In the genomic region with DNA sequence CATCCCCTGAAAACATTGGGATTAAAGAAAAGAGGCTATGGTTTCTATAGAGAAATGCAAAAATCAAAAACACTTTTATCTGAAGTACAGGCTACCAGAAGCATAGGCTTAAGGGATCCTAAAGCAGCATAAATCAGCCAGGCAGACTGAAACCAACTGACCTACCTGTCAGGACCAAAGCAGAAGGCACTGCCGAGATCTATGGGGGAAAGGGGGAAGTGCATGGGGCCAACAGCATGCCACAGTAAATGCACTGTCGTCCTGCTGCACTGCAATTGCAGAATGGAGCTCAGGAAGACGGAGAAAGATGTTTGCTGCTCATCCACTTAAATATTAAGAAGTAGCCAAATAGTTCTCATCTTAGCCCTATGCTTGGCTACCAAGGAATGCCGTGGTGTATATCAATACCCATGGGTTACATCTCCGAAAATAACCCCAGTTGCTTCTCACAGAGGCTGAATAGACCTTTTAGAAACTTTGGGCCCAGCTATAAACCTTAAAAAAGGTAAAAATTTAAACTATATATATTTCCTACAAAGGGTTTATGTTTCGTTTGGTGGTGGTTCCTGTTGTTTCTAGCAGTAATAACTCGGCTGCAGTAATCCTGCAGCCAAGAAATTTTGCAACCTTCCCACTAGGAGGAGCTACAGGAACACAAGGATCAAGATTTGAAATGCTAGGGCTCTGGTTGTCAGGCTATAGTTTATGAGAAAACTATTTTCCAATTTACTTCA, we compare ENCODE assay signal across 8 cellular contexts.
DNase-seq lines count a peak whose midpoint lies in the region; ATAC-seq and TF ChIP-seq lines count a peak whose summit lies in the region.

No MANE protein-coding gene starts in this region.

- H2AFZ ChIP-seq in Loucy (ENCODE audit: low read length): no peak overlapping the region

- peak; percentile 44 for TF ChIP-seq CTCF in Loucy (conservative IDR thresholded peaks at IDR 0.05; ENCODE audit: low read length)
- peak; percentile 74 for TF ChIP-seq CTCF in VCaP (conservative IDR thresholded peaks at IDR 0.05)

- no peak overlapping the region for H3K9ac ChIP-seq in Loucy (ENCODE audit: low read depth, low read length, poor library complexity, severe bottlenecking)

- no peaks in the 10 kb centered on the region for H4K20me1 ChIP-seq in Loucy (ENCODE audit: insufficient read depth, low read length, poor library complexity, severe bottlenecking)

- H3K79me2 ChIP-seq in Loucy (ENCODE audit: insufficient read depth, low read length): no peaks in the 10 kb centered on the region

- no peaks in the 10 kb centered on the region for H3K9me2 ChIP-seq in Loucy (replicated peaks; ENCODE audit: low read depth, low read length)

- DNase-seq in ACHN (peak; percentile 31), right cardiac atrium (no peak), superior temporal gyrus (ENCODE audit: extremely low spot score) (peak; percentile 67), T-helper 1 cell (no peak)

- in situ Hi-C loops in ACHN (cut with HindIII; ENCODE audit: low pct_ligation_motif_present, low pct_unique_long_range_greater_than_20kb, low sequenced_read_pairs): no loop called here

- H3K27ac ChIP-seq in VCaP (no peak overlapping the region), right cardiac atrium (ENCODE audit: low read length) (no peak overlapping the region)

- H3K9me3 ChIP-seq in Loucy (ENCODE audit: insufficient read depth, low read depth, low read length): no peaks in the 10 kb centered on the region
- no peaks in the 10 kb centered on the region for H3K9me3 ChIP-seq in right cardiac atrium (ENCODE audit: control insufficient read depth, low read length)

- ATAC-seq in GM18511 (IDR thresholded peaks at IDR 0.05; ENCODE audit: unreplicated experiment) (peak; percentile 80), right cardiac atrium (peak; percentile 47 to 64), GM21526 (IDR thresholded peaks at IDR 0.05; ENCODE audit: low FRiP score, unreplicated experiment) (no peak)

- H3K4me1 ChIP-seq in Loucy (ENCODE audit: insufficient read depth, low read length, poor library complexity, severe bottlenecking) (no peaks in the 10 kb centered on the region), right cardiac atrium (ENCODE audit: control insufficient read depth, insufficient read depth, low read length) (no peaks in the 10 kb centered on the region)

- H3K4me3 ChIP-seq in Loucy (ENCODE audit: low read length, poor library complexity, severe bottlenecking): no peak overlapping the region
- H3K4me3 ChIP-seq in right cardiac atrium (ENCODE audit: low read length): peak overlapping the region; percentile 27

- peak overlapping the region; percentile 22 for H3K4me2 ChIP-seq in Loucy (ENCODE audit: low read depth, low read length, poor library complexity, severe bottlenecking)

- H3K36me3 ChIP-seq in Loucy (ENCODE audit: insufficient read depth, low read length): no peaks in the 10 kb centered on the region

- WGBS in right cardiac atrium: 25% methylated on average over 7 of the region's 7 CpGs

- H3K27me3 ChIP-seq in Loucy (ENCODE audit: insufficient read depth, low read length, poor library complexity, severe bottlenecking): no peaks in the 10 kb centered on the region
- no peaks in the 10 kb centered on the region for H3K27me3 ChIP-seq in right cardiac atrium (ENCODE audit: control insufficient read depth, insufficient read depth)

- intact Hi-C loops in right cardiac atrium (cut with DNase I): no loop called here

- H3F3A ChIP-seq in Loucy (ENCODE audit: low read depth): no peaks in the 10 kb centered on the region

Comparison
In these comparisons a context has a peak if more than half of its experiments do, and no peak if none do; other contexts are left out.
1. DNase-seq: peak in ACHN (single experiment) and superior temporal gyrus (single experiment); none in right cardiac atrium (0 of 3) and T-helper 1 cell (0 of 5).